Comparison of ENCODE assay signal across 15 cellular contexts in genomic region chr10:69186524-69186923, GRCh38. TPM values are rescaled to one million over a fixed set of nuclear protein-coding genes. Genes with fewer than 3 reads are reported as not detected.
A peak's percentile ranks its signal among the peaks of the same experiment; 100 is the strongest.
DNase-seq lines count a peak whose midpoint lies in the region; ATAC-seq and TF ChIP-seq lines count a peak whose summit lies in the region.
"Had no signal": no experiment of that assay in that cellular context is flagged by ENCODE, and none has a peak within 500 bp of the region (broad histone marks: within the 10 kb centered on the region; RNA-seq: fewer than 3 reads in every experiment).

No MANE protein-coding gene starts in this region.

- POLR2A ChIA-PET in CD4-positive, alpha-beta T cell (lab: Charles Lee) = no interaction called here

- no peak overlapping the region for H3K4me3 Mint-ChIP-seq in activated CD4-positive, alpha-beta T cell treated with anti-CD3 and anti-CD28 coated beads, Interleukin-2, amount 10 ng/mL, durations not matched to agents 24 days and 14 days
- no peak overlapping the region for H3K4me3 Mint-ChIP-seq in activated T-cell treated with anti-CD3 and anti-CD28 coated beads, Interleukin-2, amount 50 U/mL, for 72 hours
- H3K4me3 Mint-ChIP-seq in stimulated activated naive CD8-positive, alpha-beta T cell treated with anti-CD3 and anti-CD28 coated beads, Interleukin-15, amount 100 ng/mL, for 72 hours = no peak overlapping the region
- no peak overlapping the region for H3K4me3 Mint-ChIP-seq in CD4-positive, alpha-beta T cell
- H3K4me3 Mint-ChIP-seq: H9 had no signal

- H3K9me3 Mint-ChIP-seq in activated CD4-positive, alpha-beta T cell treated with anti-CD3 and anti-CD28 coated beads, Interleukin-2, amount 10 ng/mL, durations not matched to agents 24 days and 14 days = no peaks in the 10 kb centered on the region
- no peaks in the 10 kb centered on the region for H3K9me3 Mint-ChIP-seq in activated T-cell treated with anti-CD3 and anti-CD28 coated beads, Interleukin-2, amount 50 U/mL, for 72 hours
- no peaks in the 10 kb centered on the region for H3K9me3 Mint-ChIP-seq in stimulated activated naive CD8-positive, alpha-beta T cell treated with anti-CD3 and anti-CD28 coated beads, Interleukin-15, amount 100 ng/mL, for 72 hours
- H3K9me3 Mint-ChIP-seq in CD4-positive, alpha-beta T cell = no peaks in the 10 kb centered on the region
- H3K9me3 Mint-ChIP-seq: H9 had no signal

- DNase-seq in activated CD4-positive, alpha-beta T cell treated with anti-CD3 and anti-CD28 coated beads, Interleukin-2, amount 10 ng/mL, durations not matched to agents 24 days and 14 days = no peak
- DNase-seq in activated CD4-positive, alpha-beta T cell treated with anti-CD3 and anti-CD28 coated beads, Interleukin-2, amount 50 U/mL, for 48 hours = no peak
- DNase-seq in activated T-cell treated with anti-CD3 and anti-CD28 coated beads, Interleukin-2, amount 50 U/mL, for 72 hours = no peak
- DNase-seq in activated T-cell treated with anti-CD3 and anti-CD28 coated beads for 4 hours = no peak
- DNase-seq in stimulated activated naive CD8-positive, alpha-beta T cell treated with anti-CD3 and anti-CD28 coated beads, Interleukin-15, amount 100 ng/mL, for 72 hours = no peak
- no peak for DNase-seq in stimulated activated naive CD8-positive, alpha-beta T cell treated with anti-CD3 and anti-CD28 coated beads, Interleukin-15, Interleukin-2, amounts not matched to agents 100 U/mL and 50 U/mL, for 24 hours
- no peak for DNase-seq in CD4-positive, alpha-beta T cell
- no peak for DNase-seq in glomerular visceral epithelial cell (ENCODE audit: extremely low spot score)
- DNase-seq: 8988T, AML-193, DMS53, GF-D8, GOT3, H9 had no signal

- peak overlapping the region; percentile 2 for H3K27ac Mint-ChIP-seq in activated CD4-positive, alpha-beta T cell treated with anti-CD3 and anti-CD28 coated beads, Interleukin-2, amount 10 ng/mL, durations not matched to agents 24 days and 14 days
- peak overlapping the region; percentile 77 for H3K27ac Mint-ChIP-seq in activated T-cell treated with anti-CD3 and anti-CD28 coated beads, Interleukin-2, amount 50 U/mL, for 72 hours
- H3K27ac Mint-ChIP-seq in stimulated activated naive CD8-positive, alpha-beta T cell treated with anti-CD3 and anti-CD28 coated beads, Interleukin-15, amount 100 ng/mL, for 72 hours = peak overlapping the region; percentile 52 to 81
- no peak overlapping the region for H3K27ac Mint-ChIP-seq in CD4-positive, alpha-beta T cell
- H3K27ac Mint-ChIP-seq: H9 had no signal

- TF ChIP-seq CTCF in CD4-positive, alpha-beta T cell (IDR thresholded peaks at IDR 0.05) = no peak

- no peak for ATAC-seq in activated T-cell treated with anti-CD3 and anti-CD28 coated beads, Interleukin-2, amount 50 U/mL, for 72 hours (replicated peaks in 1 of 2)
- no peak for ATAC-seq in stimulated activated naive CD8-positive, alpha-beta T cell treated with anti-CD3 and anti-CD28 coated beads, Interleukin-15, amount 100 ng/mL, for 72 hours
- ATAC-seq in stimulated activated naive CD8-positive, alpha-beta T cell treated with anti-CD3 and anti-CD28 coated beads, Interleukin-15, Interleukin-2, amounts not matched to agents 100 U/mL and 50 U/mL, for 24 hours = no peak
- no peak for ATAC-seq in CD4-positive, alpha-beta T cell (ENCODE audit: poor library complexity)

- H3K27me3 Mint-ChIP-seq in activated CD4-positive, alpha-beta T cell treated with anti-CD3 and anti-CD28 coated beads, Interleukin-2, amount 10 ng/mL, durations not matched to agents 24 days and 14 days = no peaks in the 10 kb centered on the region
- no peaks in the 10 kb centered on the region for H3K27me3 Mint-ChIP-seq in activated T-cell treated with anti-CD3 and anti-CD28 coated beads, Interleukin-2, amount 50 U/mL, for 72 hours (ENCODE audit: low read depth)
- no peaks in the 10 kb centered on the region for H3K27me3 Mint-ChIP-seq in stimulated activated naive CD8-positive, alpha-beta T cell treated with anti-CD3 and anti-CD28 coated beads, Interleukin-15, amount 100 ng/mL, for 72 hours
- no peaks in the 10 kb centered on the region for H3K27me3 Mint-ChIP-seq in CD4-positive, alpha-beta T cell

- CTCF ChIA-PET in CD4-positive, alpha-beta T cell (lab: Charles Lee) = interaction anchor here (1.0 to 1.3 kb wide), 2 partner anchors 19 to 60 kb away, joined by 3 to 4 read pairs; no protein-coding TSS in a partner anchor

- no peaks in the 10 kb centered on the region for H3K9me3 ChIP-seq in CD4-positive, alpha-beta T cell (ENCODE audit: control insufficient read depth, low read length)
- H3K9me3 ChIP-seq: BLaER1 had no signal

- H3K4me1 Mint-ChIP-seq in activated CD4-positive, alpha-beta T cell treated with anti-CD3 and anti-CD28 coated beads, Interleukin-2, amount 10 ng/mL, durations not matched to agents 24 days and 14 days = peaks cover 17% of the 10 kb centered on the region
- peaks cover 39% of the 10 kb centered on the region for H3K4me1 Mint-ChIP-seq in activated T-cell treated with anti-CD3 and anti-CD28 coated beads, Interleukin-2, amount 50 U/mL, for 72 hours (ENCODE audit: low read depth)
- peaks cover 23% of the 10 kb centered on the region for H3K4me1 Mint-ChIP-seq in stimulated activated naive CD8-positive, alpha-beta T cell treated with anti-CD3 and anti-CD28 coated beads, Interleukin-15, amount 100 ng/mL, for 72 hours
- H3K4me1 Mint-ChIP-seq in CD4-positive, alpha-beta T cell (ENCODE audit: low read depth) = peaks cover 27% of the 10 kb centered on the region

- no peak overlapping the region for H3K27ac ChIP-seq in CD4-positive, alpha-beta T cell (ENCODE audit: low read depth, low read length)
- H3K27ac ChIP-seq: BLaER1 had no signal

- H3K36me3 Mint-ChIP-seq in activated CD4-positive, alpha-beta T cell treated with anti-CD3 and anti-CD28 coated beads, Interleukin-2, amount 10 ng/mL, durations not matched to agents 24 days and 14 days (ENCODE audit: low read depth) = peaks cover 48% of the 10 kb centered on the region
- peaks cover 0 to 22% of the 10 kb centered on the region in 2 donors for H3K36me3 Mint-ChIP-seq in activated T-cell treated with anti-CD3 and anti-CD28 coated beads, Interleukin-2, amount 50 U/mL, for 72 hours (ENCODE audit: insufficient read depth in 2 of 2)
- H3K36me3 Mint-ChIP-seq in CD4-positive, alpha-beta T cell (ENCODE audit: low read depth) = peaks cover 84% of the 10 kb centered on the region

- no peaks in the 10 kb centered on the region for H3K27me3 ChIP-seq in CD4-positive, alpha-beta T cell (ENCODE audit: control insufficient read depth, insufficient read depth, low read length)
- H3K27me3 ChIP-seq: BLaER1 had no signal

- intact Hi-C loops in activated CD4-positive, alpha-beta T cell treated with anti-CD3 and anti-CD28 coated beads, Interleukin-2, amount 10 ng/mL, durations not matched to agents 24 days and 14 days (cut with micrococcal nuclease) = no loop called here
- intact Hi-C loops in CD4-positive, alpha-beta T cell (cut with DNase I, micrococcal nuclease) = loop anchor here in 1 of 2 experiments (10.0 kb wide), 1 partner anchor 462 kb away; the partner anchor contains the start of gene CCAR1

RNA-seq across cellular contexts. Expression of gene SUPV3L1, which starts 6.5 kb away (rescaled TPM):
- 58.3 and 63.9 TPM in 2 replicates for total RNA-seq in activated CD4-positive, alpha-beta T cell treated with anti-CD3 and anti-CD28 coated beads, Interleukin-2, amount 10 ng/mL, durations not matched to agents 24 days and 14 days
- total RNA-seq in activated T-cell treated with anti-CD3 and anti-CD28 coated beads, Interleukin-2, amount 50 U/mL, for 72 hours = 10 to 100 TPM; 65.2 to 67.5 TPM
- total RNA-seq in CD4-positive, alpha-beta T cell = 10 to 100 TPM; 78.1 to 78.7 TPM

RNA-seq across cellular contexts. Expression of gene HKDC1, which starts 33.6 kb away (rescaled TPM):
- 0.07 and 0.09 TPM in 2 replicates for total RNA-seq in activated CD4-positive, alpha-beta T cell treated with anti-CD3 and anti-CD28 coated beads, Interleukin-2, amount 10 ng/mL, durations not matched to agents 24 days and 14 days
- total RNA-seq in activated T-cell treated with anti-CD3 and anti-CD28 coated beads, Interleukin-2, amount 50 U/mL, for 72 hours = 1 to 10 TPM in 1 of 2 donors, under 1 TPM in 1; 0.62 to 1.6 TPM
- total RNA-seq in CD4-positive, alpha-beta T cell = 1 to 10 TPM; 3.1 to 4.5 TPM
- total RNA-seq: H9 had no signal
